ENCODE assay signal across 8 cellular contexts in the genomic region with DNA sequence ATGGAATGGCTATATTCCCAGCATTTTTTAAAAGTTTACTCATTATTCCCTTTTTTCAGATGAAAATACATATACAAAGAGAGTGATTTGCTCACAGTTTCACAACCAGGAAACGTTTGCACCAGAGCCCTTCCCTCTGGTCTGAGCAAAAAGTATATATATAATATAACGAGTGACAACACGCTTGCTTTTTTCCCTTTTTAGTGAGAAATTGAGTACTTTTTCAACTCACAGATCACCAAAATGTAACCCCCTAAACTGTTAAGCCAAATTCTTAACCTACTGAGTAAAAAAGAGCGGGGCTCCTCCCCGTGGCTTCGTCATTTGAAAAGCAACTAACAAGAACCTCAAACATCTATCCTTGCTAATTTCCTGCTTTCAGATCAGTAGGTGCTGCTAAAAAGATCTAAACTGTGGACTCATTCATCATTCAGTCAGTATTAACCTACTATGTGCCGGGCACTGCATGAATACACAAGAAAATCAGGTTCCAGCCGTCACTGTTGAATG. TPM values are rescaled to one million over a fixed set of nuclear protein-coding genes. Genes with fewer than 3 reads are reported as not detected.
DNase-seq lines count a peak whose midpoint lies in the region; ATAC-seq and TF ChIP-seq lines count a peak whose summit lies in the region.

No MANE protein-coding gene starts in this region.

- WGBS in suprapubic skin, result 7% methylated on average over 8 of the region's 8 CpGs

- peaks cover 22% of the 10 kb centered on the region for H3K4me1 Mint-ChIP-seq in GM23338

- H3K27me3 Mint-ChIP-seq in GM23338 (ENCODE audit: insufficient read depth, low read depth, poor library complexity), result peaks cover 2% of the 10 kb centered on the region

- peak overlapping the region; percentile 84 to 93 for H3K9ac ChIP-seq in mucosa of rectum (ENCODE audit: low read depth in 1 of 2, low read length in 2 of 2)

- TF ChIP-seq CTCF in AG04449 (IDR thresholded peaks at IDR 0.05; ENCODE audit: insufficient read depth, low read length, missing control alignments) (no peak), GM23338 (conservative IDR thresholded peaks at IDR 0.05; ENCODE audit: low read depth in 2 of 2) (no peak), choroid plexus epithelial cell (conservative IDR thresholded peaks at IDR 0.05; ENCODE audit: low read depth, low read length) (no peak), suprapubic skin (IDR thresholded peaks at IDR 0.05) (no peak)

- peaks cover 33% of the 10 kb centered on the region for H3K79me2 ChIP-seq in GM23338 (replicated peaks; ENCODE audit: insufficient read depth)

- no peaks in the 10 kb centered on the region for H3K9me2 ChIP-seq in GM23338 (ENCODE audit: insufficient read depth)

- H3K4me3 ChIP-seq in AG04449 (ENCODE audit: low read depth, low read length), result peak overlapping the region; percentile 72
- peak overlapping the region; percentile 71 for H3K4me3 ChIP-seq in GM23338
- peak overlapping the region; percentile 68 for H3K4me3 ChIP-seq in choroid plexus epithelial cell (ENCODE audit: low read depth, low read length)
- H3K4me3 ChIP-seq in mucosa of rectum (ENCODE audit: low read length in 2 of 2), result peak overlapping the region; percentile 78 to 87
- peak overlapping the region; percentile 100 for H3K4me3 ChIP-seq in suprapubic skin

- POLR2A ChIA-PET in AG04449 (lab: Yijun Ruan, JAX), result interaction anchor here (0.9 kb wide), 1 partner anchor 32 kb away, joined by 3 read pairs; no protein-coding TSS in a partner anchor

- H3K36me3 Mint-ChIP-seq in GM23338 (ENCODE audit: low read depth), result peaks cover 3% of the 10 kb centered on the region; the same call in 1 of the 3 replicates

- H3K27me3 ChIP-seq in GM23338 (ENCODE audit: insufficient read depth), result no peaks in the 10 kb centered on the region
- no peaks in the 10 kb centered on the region for H3K27me3 ChIP-seq in mucosa of rectum (ENCODE audit: control insufficient read depth in 2 of 2, insufficient read depth in 2 of 2, low read length in 2 of 2)
- no peaks in the 10 kb centered on the region for H3K27me3 ChIP-seq in suprapubic skin

- TF ChIP-seq EP300 in suprapubic skin (IDR thresholded peaks at IDR 0.05), result no peak

- DNase-seq in AG04449 (ENCODE audit: low read depth, low spot score) (no peak), GM23338 (ENCODE audit: low spot score) (peak; percentile 45), T-helper 1 cell (peak in 3 of 5 donors; percentile 3 to 79 (median 32)), choroid plexus epithelial cell (ENCODE audit: low read depth) (peak; percentile 42), suprapubic skin (ENCODE audit: low spot score in 2 of 2) (no peak), iPS-NIHi7 (ENCODE audit: extremely low spot score) (no peak)

- H3K27ac ChIP-seq in GM23338 (ENCODE audit: low read depth), result peak overlapping the region; percentile 91
- H3K27ac ChIP-seq in mucosa of rectum (ENCODE audit: low read depth in 2 of 2, low read length in 2 of 2), result peak overlapping the region; percentile 98 to 100
- peak overlapping the region; percentile 100 for H3K27ac ChIP-seq in suprapubic skin

- peak overlapping the region; percentile 75 for H3K4me2 ChIP-seq in GM23338

- peak overlapping the region; percentile 78 for H2AFZ ChIP-seq in GM23338

- no peak for ATAC-seq in GM23338
- ATAC-seq in HG03025 (IDR thresholded peaks at IDR 0.05; ENCODE audit: low FRiP score, unreplicated experiment), result no peak

- H3K4me1 ChIP-seq in GM23338 (ENCODE audit: insufficient read depth) (peaks cover 25% of the 10 kb centered on the region), mucosa of rectum (ENCODE audit: control insufficient read depth in 2 of 2, insufficient read depth in 2 of 2, low read length in 2 of 2) (peaks cover 26% of the 10 kb centered on the region in 2 donors), suprapubic skin (peaks cover 32% of the 10 kb centered on the region)

- CTCF ChIA-PET in AG04449 (lab: Yijun Ruan, JAX), result interaction anchor here (0.8 to 1.6 kb wide), 6 partner anchors 8 to 237 kb away, joined by 3 to 14 read pairs (median 4); no protein-coding TSS in a partner anchor

- no peaks in the 10 kb centered on the region for H3K9me3 ChIP-seq in mucosa of rectum (ENCODE audit: control insufficient read depth in 2 of 2, low read length in 2 of 2)
- no peaks in the 10 kb centered on the region for H3K9me3 ChIP-seq in suprapubic skin

- no peak for TF ChIP-seq POLR2A in suprapubic skin (IDR thresholded peaks at IDR 0.05)

- peak overlapping the region; percentile 92 for H3K4me3 Mint-ChIP-seq in GM23338

- H3F3A ChIP-seq in GM23338 (replicated peaks; ENCODE audit: low read depth), result no peaks in the 10 kb centered on the region; the same call in 1 of the 2 replicates

- H3K36me3 ChIP-seq in GM23338 (ENCODE audit: insufficient read depth) (no peaks in the 10 kb centered on the region), mucosa of rectum (ENCODE audit: control insufficient read depth in 2 of 2, insufficient read depth in 2 of 2, low read length in 2 of 2) (no peaks in the 10 kb centered on the region), suprapubic skin (no peaks in the 10 kb centered on the region)

- peaks cover 4% of the 10 kb centered on the region for H4K20me1 ChIP-seq in GM23338 (replicated peaks; ENCODE audit: insufficient read depth)

- H3K9me3 Mint-ChIP-seq in GM23338, result no peaks in the 10 kb centered on the region

- peak overlapping the region; percentile 98 for H3K27ac Mint-ChIP-seq in GM23338

TF ChIP-seq in GM23338, 12 proteins besides CTCF, POLR2A, EP300 and RAD21 (continues in another document):
- no peak for TF ChIP-seq EZH2phosphoT487 (IDR thresholded peaks at IDR 0.05; ENCODE audit: unreplicated experiment)
- no peak for TF ChIP-seq STAT1 (IDR thresholded peaks at IDR 0.05; ENCODE audit: unreplicated experiment)
- no peak for TF ChIP-seq REST (IDR thresholded peaks at IDR 0.05; ENCODE audit: unreplicated experiment)
- no peak for TF ChIP-seq NANOG (IDR thresholded peaks at IDR 0.05; ENCODE audit: borderline replicate concordance)
- TF ChIP-seq EZH2 (IDR thresholded peaks at IDR 0.05; ENCODE audit: low read depth, unreplicated experiment), result no peak
- no peak for TF ChIP-seq CREB1 (CRISPR knock-in tag; IDR thresholded peaks at IDR 0.05; ENCODE audit: low read depth)
- no peak for TF ChIP-seq JUNB (IDR thresholded peaks at IDR 0.05; ENCODE audit: unreplicated experiment)
- no peak for TF ChIP-seq POLR2AphosphoS5 (IDR thresholded peaks at IDR 0.05; ENCODE audit: low read depth)

RNA-seq across cellular contexts. Expression of gene PTBP3, which starts 1.0 kb away (rescaled TPM):
- 91.5 and 92.9 TPM in 2 replicates for total RNA-seq in GM23338 (2014; rRNA removed; shearing (Covaris generic))
- polyA plus RNA-seq in GM23338 (2016; fragmentation: Nextera tagmentation; extraction: Ambion mirVana), result 17.4 and 20.0 TPM in 2 replicates
- total RNA-seq in suprapubic skin, result 100 to 1,000 TPM in 3 of 4 donors, 10 to 100 TPM in 1; 90.4 to 333 (median 168) TPM

RNA-seq across cellular contexts. Expression of gene HSDL2, which starts 45.5 kb away (rescaled TPM):
- total RNA-seq in GM23338 (2014; rRNA removed; shearing (Covaris generic)), result 13.9 and 15.3 TPM in 2 replicates
- 10.2 and 11.4 TPM in 2 replicates for polyA plus RNA-seq in GM23338 (2016; fragmentation: Nextera tagmentation; extraction: Ambion mirVana)
- 10 to 100 TPM; 32.5 to 46.1 (median 33.2) TPM for total RNA-seq in suprapubic skin

Comparison
In these comparisons a context has a peak if more than half of its experiments do, and no peak if none do; other contexts are left out.
1. DNase-seq: peak in GM23338 (single experiment), T-helper 1 cell (3 of 5) and choroid plexus epithelial cell (single experiment); none in AG04449 (single experiment), suprapubic skin (0 of 2) and iPS-NIHi7 (single experiment).
2. Peak in every context shown above with its lines, with median percentiles within 50 percentile points of each other: H3K4me3 ChIP-seq and H3K27ac ChIP-seq.